10 cellular contexts compared by ENCODE assay signal in genomic region chr4:38455092-38455855, GRCh38.
DNase-seq lines count a peak whose midpoint lies in the region; ATAC-seq lines count a peak whose summit lies in the region.
"Had no signal": no experiment of that assay in that cellular context is flagged by ENCODE, and none has a peak within 500 bp of the region (broad histone marks: within the 10 kb centered on the region; RNA-seq: fewer than 3 reads in every experiment).

No MANE protein-coding gene starts in this region.

- H3K36me3 Mint-ChIP-seq in activated T-cell treated with anti-CD3 and anti-CD28 coated beads, Interleukin-2, amount 50 U/mL, for 4 hours (ENCODE audit: insufficient read depth), result no peaks in the 10 kb centered on the region
- H3K36me3 Mint-ChIP-seq in stimulated activated memory B cell treated with anti-CD40 and anti-IgM and Interleukin-4, amounts not matched to agents 10 μg/mL and 1 μg/mL and 100 μg/mL, for 72 hours, result no peaks in the 10 kb centered on the region

- H3K27ac Mint-ChIP-seq in stimulated activated memory B cell treated with anti-CD40 and anti-IgM and Interleukin-4, amounts not matched to agents 10 μg/mL and 1 μg/mL and 100 μg/mL, for 72 hours, result no peak overlapping the region

- peak overlapping the region; percentile 14 for H3K4me3 Mint-ChIP-seq in activated T-cell treated with anti-CD3 and anti-CD28 coated beads, Interleukin-2, amount 50 U/mL, for 4 hours
- no peak overlapping the region for H3K4me3 Mint-ChIP-seq in stimulated activated memory B cell treated with anti-CD40 and anti-IgM and Interleukin-4, amounts not matched to agents 10 μg/mL and 1 μg/mL and 100 μg/mL, for 72 hours

- H3K27me3 Mint-ChIP-seq in activated T-cell treated with anti-CD3 and anti-CD28 coated beads, Interleukin-2, amount 50 U/mL, for 4 hours (ENCODE audit: low read depth), result peaks cover 6% of the 10 kb centered on the region
- peaks cover 52% of the 10 kb centered on the region for H3K27me3 Mint-ChIP-seq in stimulated activated memory B cell treated with anti-CD40 and anti-IgM and Interleukin-4, amounts not matched to agents 10 μg/mL and 1 μg/mL and 100 μg/mL, for 72 hours

- ATAC-seq in activated T-cell treated with anti-CD3 and anti-CD28 coated beads, Interleukin-2, amount 50 U/mL, for 4 hours, result peak; percentile 70 to 74
- peak; percentile 50 for ATAC-seq in GM21737 (IDR thresholded peaks at IDR 0.05; ENCODE audit: unreplicated experiment)
- peak; percentile 66 for ATAC-seq in HG03469 (IDR thresholded peaks at IDR 0.05; ENCODE audit: unreplicated experiment)
- peak; percentile 53 for ATAC-seq in stimulated activated memory B cell treated with anti-CD40 and anti-IgM and Interleukin-4, amounts not matched to agents 10 μg/mL and 1 μg/mL and 100 μg/mL, for 72 hours
- ATAC-seq in GM19397 (IDR thresholded peaks at IDR 0.05; ENCODE audit: unreplicated experiment), result no peak

- peaks cover 42% of the 10 kb centered on the region for H3K4me1 Mint-ChIP-seq in activated T-cell treated with anti-CD3 and anti-CD28 coated beads, Interleukin-2, amount 50 U/mL, for 4 hours (ENCODE audit: low read depth)
- H3K4me1 Mint-ChIP-seq in stimulated activated memory B cell treated with anti-CD40 and anti-IgM and Interleukin-4, amounts not matched to agents 10 μg/mL and 1 μg/mL and 100 μg/mL, for 72 hours, result peaks cover 22% of the 10 kb centered on the region

- DNase-seq in activated T-cell treated with anti-CD3 and anti-CD28 coated beads, Interleukin-2, amount 50 U/mL, for 4 hours, result no peak
- no peak for DNase-seq in activated T-cell treated with anti-CD3 and anti-CD28 coated beads, Interleukin-2, amount 50 U/mL, for 48 hours
- DNase-seq in NCI-H526 (lab: John Stamatoyannopoulos, UW) (no peak), HuH-7.5 (ENCODE audit: low spot score) (no peak)
- DNase-seq: activated gamma-delta T cell treated with Interleukin-2 at 50 U/mL for 16 hours, nucleus accumbens had no signal

- H3K9me3 Mint-ChIP-seq in activated T-cell treated with anti-CD3 and anti-CD28 coated beads, Interleukin-2, amount 50 U/mL, for 4 hours, result peaks cover 4% of the 10 kb centered on the region
- no peaks in the 10 kb centered on the region for H3K9me3 Mint-ChIP-seq in stimulated activated memory B cell treated with anti-CD40 and anti-IgM and Interleukin-4, amounts not matched to agents 10 μg/mL and 1 μg/mL and 100 μg/mL, for 72 hours
